ENCODE assay signal across 9 cellular contexts in genomic region chr12:59780605-59781135, GRCh38.
A peak's percentile ranks its signal among the peaks of the same experiment; 100 is the strongest.
DNase-seq lines count a peak whose midpoint lies in the region; ATAC-seq and TF ChIP-seq lines count a peak whose summit lies in the region.
"Had no signal": no experiment of that assay in that cellular context is flagged by ENCODE, and none has a peak within 500 bp of the region (broad histone marks: within the 10 kb centered on the region; RNA-seq: fewer than 3 reads in every experiment).

No MANE protein-coding gene starts in this region.

- intact Hi-C loops in activated CD8-positive, alpha-beta T cell treated with anti-CD3 and anti-CD28 coated beads for 36 hours (cut with micrococcal nuclease): no loop called here

- ATAC-seq in activated CD8-positive, alpha-beta T cell treated with anti-CD3 and anti-CD28 coated beads for 36 hours: no peak
- ATAC-seq in activated CD8-positive, alpha-beta T cell treated with anti-CD3 and anti-CD28 coated beads, Interleukin-2, amount 10 ng/mL, durations not matched to agents 7 days and 5 days: no peak
- ATAC-seq in thoracic aorta (ENCODE audit: insufficient number of reproducible peaks, low FRiP score, low read depth): no peak
- no peak for ATAC-seq in activated naive CD4-positive, alpha-beta T cell treated with anti-CD3 and anti-CD28 coated beads, Interleukin-2, amount 50 U/mL, for 72 hours

- peak overlapping the region; percentile 20 for H3K27ac Mint-ChIP-seq in activated CD8-positive, alpha-beta T cell treated with anti-CD3 and anti-CD28 coated beads for 36 hours
- H3K27ac Mint-ChIP-seq in activated CD8-positive, alpha-beta T cell treated with anti-CD3 and anti-CD28 coated beads, Interleukin-2, amount 10 ng/mL, durations not matched to agents 7 days and 5 days: no peak overlapping the region
- H3K27ac Mint-ChIP-seq in activated naive CD4-positive, alpha-beta T cell treated with anti-CD3 and anti-CD28 coated beads, Interleukin-2, amount 50 U/mL, for 72 hours: no peak overlapping the region

- CTCF ChIA-PET in activated CD8-positive, alpha-beta T cell treated with anti-CD3 and anti-CD28 coated beads for 36 hours (lab: Charles Lee): no interaction called here
- CTCF ChIA-PET in activated CD8-positive, alpha-beta T cell treated with anti-CD3 and anti-CD28 coated beads, Interleukin-2, amount 10 ng/mL, durations not matched to agents 7 days and 5 days (lab: Charles Lee): no interaction called here

- H3K36me3 Mint-ChIP-seq in activated CD8-positive, alpha-beta T cell treated with anti-CD3 and anti-CD28 coated beads for 36 hours (ENCODE audit: low read depth): peaks cover 12% of the 10 kb centered on the region
- H3K36me3 Mint-ChIP-seq in activated CD8-positive, alpha-beta T cell treated with anti-CD3 and anti-CD28 coated beads, Interleukin-2, amount 10 ng/mL, durations not matched to agents 7 days and 5 days (ENCODE audit: low read depth): peaks cover 9% of the 10 kb centered on the region
- H3K36me3 Mint-ChIP-seq in activated naive CD4-positive, alpha-beta T cell treated with anti-CD3 and anti-CD28 coated beads, Interleukin-2, amount 50 U/mL, for 72 hours: peaks cover 0 to 14% of the 10 kb centered on the region in 2 donors

- TF ChIP-seq CTCF in activated CD8-positive, alpha-beta T cell treated with anti-CD3 and anti-CD28 coated beads for 36 hours (IDR thresholded peaks at IDR 0.05): no peak
- TF ChIP-seq CTCF in fibroblast of villous mesenchyme (IDR thresholded peaks at IDR 0.05; ENCODE audit: insufficient read depth, low read depth, low read length) (peak; percentile 60), thoracic aorta (IDR thresholded peaks at IDR 0.05) (peak; percentile 7)

- H3K4me3 ChIP-seq in fibroblast of villous mesenchyme (ENCODE audit: low read depth, low read length) (no peak overlapping the region), thoracic aorta (no peak overlapping the region)

- no peaks in the 10 kb centered on the region for H3K9me3 ChIP-seq in thoracic aorta

- POLR2A ChIA-PET in activated CD8-positive, alpha-beta T cell treated with anti-CD3 and anti-CD28 coated beads for 36 hours (lab: Charles Lee): no interaction called here
- POLR2A ChIA-PET in activated CD8-positive, alpha-beta T cell treated with anti-CD3 and anti-CD28 coated beads, Interleukin-2, amount 10 ng/mL, durations not matched to agents 7 days and 5 days (lab: Charles Lee): no interaction called here

- no peaks in the 10 kb centered on the region for H3K4me1 Mint-ChIP-seq in activated CD8-positive, alpha-beta T cell treated with anti-CD3 and anti-CD28 coated beads for 36 hours (ENCODE audit: low read depth)
- H3K4me1 Mint-ChIP-seq in activated CD8-positive, alpha-beta T cell treated with anti-CD3 and anti-CD28 coated beads, Interleukin-2, amount 10 ng/mL, durations not matched to agents 7 days and 5 days (ENCODE audit: low read depth): no peaks in the 10 kb centered on the region

- H3K9me3 Mint-ChIP-seq in activated CD8-positive, alpha-beta T cell treated with anti-CD3 and anti-CD28 coated beads for 36 hours: peaks cover 2% of the 10 kb centered on the region
- H3K9me3 Mint-ChIP-seq in activated CD8-positive, alpha-beta T cell treated with anti-CD3 and anti-CD28 coated beads, Interleukin-2, amount 10 ng/mL, durations not matched to agents 7 days and 5 days (ENCODE audit: insufficient read depth): no peaks in the 10 kb centered on the region
- no peaks in the 10 kb centered on the region for H3K9me3 Mint-ChIP-seq in activated naive CD4-positive, alpha-beta T cell treated with anti-CD3 and anti-CD28 coated beads, Interleukin-2, amount 50 U/mL, for 72 hours

- no peak overlapping the region for H3K4me3 Mint-ChIP-seq in activated CD8-positive, alpha-beta T cell treated with anti-CD3 and anti-CD28 coated beads for 36 hours
- no peak overlapping the region for H3K4me3 Mint-ChIP-seq in activated CD8-positive, alpha-beta T cell treated with anti-CD3 and anti-CD28 coated beads, Interleukin-2, amount 10 ng/mL, durations not matched to agents 7 days and 5 days

- no peak for DNase-seq in activated CD8-positive, alpha-beta T cell treated with anti-CD3 and anti-CD28 coated beads for 36 hours
- no peak for DNase-seq in activated CD8-positive, alpha-beta T cell treated with anti-CD3 and anti-CD28 coated beads, Interleukin-2, amount 10 ng/mL, durations not matched to agents 7 days and 5 days
- peak; percentile 2 for DNase-seq in NOMO-1 treated with dmso at 0.1 percent for 144 hours (lab: John Stamatoyannopoulos, UW; ENCODE audit: unreplicated experiment)
- DNase-seq in fibroblast of villous mesenchyme (ENCODE audit: low read depth): peak; percentile 53
- no peak for DNase-seq in thoracic aorta (ENCODE audit: low spot score)
- no peak for DNase-seq in NCI-H2081 (lab: John Stamatoyannopoulos, UW)
- DNase-seq in activated naive CD4-positive, alpha-beta T cell treated with anti-CD3 and anti-CD28 coated beads, Interleukin-2, amount 50 U/mL, for 72 hours (ENCODE audit: low spot score in 2 of 2): no peak
- no peak for DNase-seq in NCI-H524 treated with DMSO at 0.1 percent for 48 hours (lab: John Stamatoyannopoulos, UW)
- DNase-seq: NCI-H2081 treated with DMSO at 0.1 percent for 48 hours had no signal

- no peak overlapping the region for H3K27ac ChIP-seq in thoracic aorta

- H3K27me3 ChIP-seq in thoracic aorta (replicated peaks; ENCODE audit: insufficient read depth): no peaks in the 10 kb centered on the region

- no peaks in the 10 kb centered on the region for H3K4me1 ChIP-seq in thoracic aorta (ENCODE audit: control insufficient read depth in 1 of 2, low read depth in 2 of 2)

- H3K27me3 Mint-ChIP-seq in activated CD8-positive, alpha-beta T cell treated with anti-CD3 and anti-CD28 coated beads for 36 hours: no peaks in the 10 kb centered on the region
- no peaks in the 10 kb centered on the region for H3K27me3 Mint-ChIP-seq in activated CD8-positive, alpha-beta T cell treated with anti-CD3 and anti-CD28 coated beads, Interleukin-2, amount 10 ng/mL, durations not matched to agents 7 days and 5 days (ENCODE audit: low read depth)

- H3K36me3 ChIP-seq in thoracic aorta: peaks cover 4% of the 10 kb centered on the region

Comparison
In these comparisons a context has a peak if more than half of its experiments do, and no peak if none do; other contexts are left out.
1. DNase-seq: peak in NOMO-1 treated with dmso at 0.1 percent for 144 hours (single experiment) and fibroblast of villous mesenchyme (single experiment); none in activated CD8-positive, alpha-beta T cell treated with anti-CD3 and anti-CD28 coated beads for 36 hours (single experiment), activated CD8-positive, alpha-beta T cell treated with anti-CD3 and anti-CD28 coated beads, Interleukin-2, amount 10 ng/mL, durations not matched to agents 7 days and 5 days (single experiment), thoracic aorta (single experiment), NCI-H2081 (0 of 2), activated naive CD4-positive, alpha-beta T cell treated with anti-CD3 and anti-CD28 coated beads, Interleukin-2, amount 50 U/mL, for 72 hours (0 of 2) and NCI-H524 treated with DMSO at 0.1 percent for 48 hours (single experiment).